2 cellular contexts compared by ENCODE assay signal in the genomic region with DNA sequence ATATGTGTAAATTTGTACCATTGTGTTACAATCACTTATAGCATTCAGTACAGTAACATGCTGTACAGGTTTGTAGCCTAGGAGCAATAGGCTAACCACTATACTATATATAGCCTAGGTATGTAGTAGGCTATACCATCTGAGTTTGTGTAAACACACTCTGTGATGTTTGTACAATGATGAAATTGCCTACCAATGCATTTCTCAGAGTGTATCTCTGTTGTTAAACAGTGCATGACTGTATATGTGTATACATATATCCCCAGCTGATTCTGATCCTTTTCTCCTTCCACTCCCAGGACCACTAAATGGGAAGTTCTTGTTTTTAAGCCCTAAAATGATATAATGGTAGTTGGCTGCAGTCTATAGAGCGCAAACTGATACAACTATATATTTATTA.
TF ChIP-seq lines count a peak whose summit lies in the region.

No MANE protein-coding gene starts in this region.

TF ChIP-seq in HEK293, 187 proteins besides CTCF, POLR2A, EP300 and RAD21:
- TF ChIP-seq, protein P1, sequence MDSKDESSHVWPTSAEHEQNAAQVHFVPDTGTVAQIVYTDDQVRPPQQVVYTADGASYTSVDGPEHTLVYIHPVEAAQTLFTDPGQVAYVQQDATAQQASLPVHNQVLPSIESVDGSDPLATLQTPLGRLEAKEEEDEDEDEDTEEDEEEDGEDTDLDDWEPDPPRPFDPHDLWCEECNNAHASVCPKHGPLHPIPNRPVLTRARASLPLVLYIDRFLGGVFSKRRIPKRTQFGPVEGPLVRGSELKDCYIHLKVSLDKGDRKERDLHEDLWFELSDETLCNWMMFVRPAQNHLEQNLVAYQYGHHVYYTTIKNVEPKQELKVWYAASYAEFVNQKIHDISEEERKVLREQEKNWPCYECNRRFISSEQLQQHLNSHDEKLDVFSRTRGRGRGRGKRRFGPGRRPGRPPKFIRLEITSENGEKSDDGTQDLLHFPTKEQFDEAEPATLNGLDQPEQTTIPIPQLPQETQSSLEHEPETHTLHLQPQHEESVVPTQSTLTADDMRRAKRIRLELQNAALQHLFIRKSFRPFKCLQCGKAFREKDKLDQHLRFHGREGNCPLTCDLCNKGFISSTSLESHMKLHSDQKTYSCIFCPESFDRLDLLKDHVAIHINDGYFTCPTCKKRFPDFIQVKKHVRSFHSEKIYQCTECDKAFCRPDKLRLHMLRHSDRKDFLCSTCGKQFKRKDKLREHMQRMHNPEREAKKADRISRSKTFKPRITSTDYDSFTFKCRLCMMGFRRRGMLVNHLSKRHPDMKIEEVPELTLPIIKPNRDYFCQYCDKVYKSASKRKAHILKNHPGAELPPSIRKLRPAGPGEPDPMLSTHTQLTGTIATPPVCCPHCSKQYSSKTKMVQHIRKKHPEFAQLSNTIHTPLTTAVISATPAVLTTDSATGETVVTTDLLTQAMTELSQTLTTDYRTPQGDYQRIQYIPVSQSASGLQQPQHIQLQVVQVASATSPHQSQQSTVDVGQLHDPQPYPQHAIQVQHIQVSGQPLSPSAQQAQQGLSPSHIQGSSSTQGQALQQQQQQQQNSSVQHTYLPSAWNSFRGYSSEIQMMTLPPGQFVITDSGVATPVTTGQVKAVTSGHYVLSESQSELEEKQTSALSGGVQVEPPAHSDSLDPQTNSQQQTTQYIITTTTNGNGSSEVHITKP (tag by site-specific recombination; IDR thresholded peaks at IDR 0.05), result peak; percentile 72
- no peak for TF ChIP-seq ZBTB1 (tag by site-specific recombination; IDR thresholded peaks at IDR 0.05)

TF ChIP-seq in GM12878, 131 proteins besides CTCF, POLR2A, EP300 and RAD21:
- TF ChIP-seq STAT3 (IDR thresholded peaks at IDR 0.05; ENCODE audit: low read depth, low read length) (no peak), NR2C2 (IDR thresholded peaks at IDR 0.05; ENCODE audit: borderline replicate concordance, control insufficient read depth, insufficient read length, low read depth) (no peak), CHD2 (IDR thresholded peaks at IDR 0.05; ENCODE audit: borderline replicate concordance, low read depth, low read length) (no peak), KLF5 (IDR thresholded peaks at IDR 0.05; ENCODE audit: partially characterized antibody) (no peak), POLR2AphosphoS5 (IDR thresholded peaks at IDR 0.05; ENCODE audit: low read length) (no peak), MEF2B (IDR thresholded peaks at IDR 0.05; ENCODE audit: partially characterized antibody, poor library complexity, severe bottlenecking) (no peak), MTA3 (IDR thresholded peaks at IDR 0.05; ENCODE audit: borderline replicate concordance, low read length) (no peak), SRF (IDR thresholded peaks at IDR 0.05; ENCODE audit: low read depth in 2 of 2, low read length in 2 of 2) (no peak), HDAC6 (IDR thresholded peaks at IDR 0.05; ENCODE audit: unreplicated experiment) (no peak), TCF3 (IDR thresholded peaks at IDR 0.05; ENCODE audit: borderline replicate concordance, insufficient read depth, low read depth, low read length) (no peak), SP1 (IDR thresholded peaks at IDR 0.05; ENCODE audit: low read depth, low read length) (no peak), FOXM1 (IDR thresholded peaks at IDR 0.05; ENCODE audit: low read depth, low read length) (no peak), SMAD5 (IDR thresholded peaks at IDR 0.05; ENCODE audit: low read depth) (no peak), SMAD1 (IDR thresholded peaks at IDR 0.05; ENCODE audit: low read depth, partially characterized antibody) (no peak), KDM1A (IDR thresholded peaks at IDR 0.05; ENCODE audit: borderline replicate concordance) (no peak)
- TF ChIP-seq, protein P2, sequence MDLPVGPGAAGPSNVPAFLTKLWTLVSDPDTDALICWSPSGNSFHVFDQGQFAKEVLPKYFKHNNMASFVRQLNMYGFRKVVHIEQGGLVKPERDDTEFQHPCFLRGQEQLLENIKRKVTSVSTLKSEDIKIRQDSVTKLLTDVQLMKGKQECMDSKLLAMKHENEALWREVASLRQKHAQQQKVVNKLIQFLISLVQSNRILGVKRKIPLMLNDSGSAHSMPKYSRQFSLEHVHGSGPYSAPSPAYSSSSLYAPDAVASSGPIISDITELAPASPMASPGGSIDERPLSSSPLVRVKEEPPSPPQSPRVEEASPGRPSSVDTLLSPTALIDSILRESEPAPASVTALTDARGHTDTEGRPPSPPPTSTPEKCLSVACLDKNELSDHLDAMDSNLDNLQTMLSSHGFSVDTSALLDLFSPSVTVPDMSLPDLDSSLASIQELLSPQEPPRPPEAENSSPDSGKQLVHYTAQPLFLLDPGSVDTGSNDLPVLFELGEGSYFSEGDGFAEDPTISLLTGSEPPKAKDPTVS (IDR thresholded peaks at IDR 0.05; ENCODE audit: low read depth, low read length), result no peak
- TF ChIP-seq, protein P3, sequence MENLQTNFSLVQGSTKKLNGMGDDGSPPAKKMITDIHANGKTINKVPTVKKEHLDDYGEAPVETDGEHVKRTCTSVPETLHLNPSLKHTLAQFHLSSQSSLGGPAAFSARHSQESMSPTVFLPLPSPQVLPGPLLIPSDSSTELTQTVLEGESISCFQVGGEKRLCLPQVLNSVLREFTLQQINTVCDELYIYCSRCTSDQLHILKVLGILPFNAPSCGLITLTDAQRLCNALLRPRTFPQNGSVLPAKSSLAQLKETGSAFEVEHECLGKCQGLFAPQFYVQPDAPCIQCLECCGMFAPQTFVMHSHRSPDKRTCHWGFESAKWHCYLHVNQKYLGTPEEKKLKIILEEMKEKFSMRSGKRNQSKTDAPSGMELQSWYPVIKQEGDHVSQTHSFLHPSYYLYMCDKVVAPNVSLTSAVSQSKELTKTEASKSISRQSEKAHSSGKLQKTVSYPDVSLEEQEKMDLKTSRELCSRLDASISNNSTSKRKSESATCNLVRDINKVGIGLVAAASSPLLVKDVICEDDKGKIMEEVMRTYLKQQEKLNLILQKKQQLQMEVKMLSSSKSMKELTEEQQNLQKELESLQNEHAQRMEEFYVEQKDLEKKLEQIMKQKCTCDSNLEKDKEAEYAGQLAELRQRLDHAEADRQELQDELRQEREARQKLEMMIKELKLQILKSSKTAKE (IDR thresholded peaks at IDR 0.05; ENCODE audit: low read depth, poor library complexity, severe bottlenecking), result no peak
- TF ChIP-seq, protein P4, sequence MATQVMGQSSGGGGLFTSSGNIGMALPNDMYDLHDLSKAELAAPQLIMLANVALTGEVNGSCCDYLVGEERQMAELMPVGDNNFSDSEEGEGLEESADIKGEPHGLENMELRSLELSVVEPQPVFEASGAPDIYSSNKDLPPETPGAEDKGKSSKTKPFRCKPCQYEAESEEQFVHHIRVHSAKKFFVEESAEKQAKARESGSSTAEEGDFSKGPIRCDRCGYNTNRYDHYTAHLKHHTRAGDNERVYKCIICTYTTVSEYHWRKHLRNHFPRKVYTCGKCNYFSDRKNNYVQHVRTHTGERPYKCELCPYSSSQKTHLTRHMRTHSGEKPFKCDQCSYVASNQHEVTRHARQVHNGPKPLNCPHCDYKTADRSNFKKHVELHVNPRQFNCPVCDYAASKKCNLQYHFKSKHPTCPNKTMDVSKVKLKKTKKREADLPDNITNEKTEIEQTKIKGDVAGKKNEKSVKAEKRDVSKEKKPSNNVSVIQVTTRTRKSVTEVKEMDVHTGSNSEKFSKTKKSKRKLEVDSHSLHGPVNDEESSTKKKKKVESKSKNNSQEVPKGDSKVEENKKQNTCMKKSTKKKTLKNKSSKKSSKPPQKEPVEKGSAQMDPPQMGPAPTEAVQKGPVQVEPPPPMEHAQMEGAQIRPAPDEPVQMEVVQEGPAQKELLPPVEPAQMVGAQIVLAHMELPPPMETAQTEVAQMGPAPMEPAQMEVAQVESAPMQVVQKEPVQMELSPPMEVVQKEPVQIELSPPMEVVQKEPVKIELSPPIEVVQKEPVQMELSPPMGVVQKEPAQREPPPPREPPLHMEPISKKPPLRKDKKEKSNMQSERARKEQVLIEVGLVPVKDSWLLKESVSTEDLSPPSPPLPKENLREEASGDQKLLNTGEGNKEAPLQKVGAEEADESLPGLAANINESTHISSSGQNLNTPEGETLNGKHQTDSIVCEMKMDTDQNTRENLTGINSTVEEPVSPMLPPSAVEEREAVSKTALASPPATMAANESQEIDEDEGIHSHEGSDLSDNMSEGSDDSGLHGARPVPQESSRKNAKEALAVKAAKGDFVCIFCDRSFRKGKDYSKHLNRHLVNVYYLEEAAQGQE (IDR thresholded peaks at IDR 0.05; ENCODE audit: low read depth, low read length), result no peak
